1 cellular context compared by ENCODE assay signal in genomic region chr3:12842469-12842868, GRCh38.
TF ChIP-seq lines count a peak whose summit lies in the region.

No MANE protein-coding gene starts in this region.

TF ChIP-seq in HepG2, 621 proteins besides CTCF, POLR2A, EP300 and RAD21:
- TF ChIP-seq HMG20B (CRISPR knock-in tag; conservative IDR thresholded peaks at IDR 0.05) (no peak), ZNF451 (CRISPR knock-in tag; IDR thresholded peaks at IDR 0.05) (no peak), ZNF3 (CRISPR knock-in tag; IDR thresholded peaks at IDR 0.05) (no peak), KDM2A (CRISPR knock-in tag; IDR thresholded peaks at IDR 0.05; ENCODE audit: borderline replicate concordance, low read depth) (no peak), FOXJ3 (CRISPR knock-in tag; IDR thresholded peaks at IDR 0.05; ENCODE audit: borderline replicate concordance) (no peak), ZNF550 (CRISPR knock-in tag; IDR thresholded peaks at IDR 0.05; ENCODE audit: borderline replicate concordance) (no peak), HDAC6 (IDR thresholded peaks at IDR 0.05; ENCODE audit: low read depth, low read length) (no peak), ZNF598 (CRISPR knock-in tag; IDR thresholded peaks at IDR 0.05; ENCODE audit: borderline replicate concordance) (no peak), ZNF430 (CRISPR knock-in tag; IDR thresholded peaks at IDR 0.05) (no peak), ZNF17 (CRISPR knock-in tag; IDR thresholded peaks at IDR 0.05) (no peak), MYNN (CRISPR knock-in tag; IDR thresholded peaks at IDR 0.05; ENCODE audit: low read depth) (no peak), ZNF784 (CRISPR knock-in tag; IDR thresholded peaks at IDR 0.05; ENCODE audit: borderline replicate concordance) (no peak), GFI1 (CRISPR knock-in tag; IDR thresholded peaks at IDR 0.05; ENCODE audit: borderline replicate concordance) (no peak), ZSCAN30 (CRISPR knock-in tag; IDR thresholded peaks at IDR 0.05) (no peak), NCOA2 (CRISPR knock-in tag; IDR thresholded peaks at IDR 0.05) (no peak), ZNF101 (CRISPR knock-in tag; IDR thresholded peaks at IDR 0.05; ENCODE audit: borderline replicate concordance, low read depth) (no peak), HIVEP1 (CRISPR knock-in tag; IDR thresholded peaks at IDR 0.05) (no peak), ZFYVE20 (CRISPR knock-in tag; IDR thresholded peaks at IDR 0.05; ENCODE audit: borderline replicate concordance, low read depth) (no peak)
